Comparison of ENCODE assay signal across 8 cellular contexts in genomic region chr6:36196880-36197548, GRCh38. TPM values are rescaled to one million over a fixed set of nuclear protein-coding genes. Genes with fewer than 3 reads are reported as not detected.
A peak's percentile ranks its signal among the peaks of the same experiment; 100 is the strongest.
DNase-seq lines count a peak whose midpoint lies in the region; ATAC-seq, FAIRE-seq and TF ChIP-seq lines count a peak whose summit lies in the region.

No MANE protein-coding gene starts in this region.

- TF ChIP-seq CTCF in transverse colon (IDR thresholded peaks at IDR 0.05), result no peak

- intact Hi-C loops in cardiac septum (cut with DNase I) (loop anchor here (5.0 kb wide), 2 partner anchors 75 to 170 kb away; partner anchors contain the start of gene MAPK14), transverse colon (cut with DNase I; ENCODE audit: low total_unique reads) (no loop called here)

- H2BK5ac ChIP-seq in trophoblast cell (ENCODE audit: low read depth, low read length, poor library complexity), result peak overlapping the region; percentile 93

- peak overlapping the region; percentile 98 for H4K91ac ChIP-seq in trophoblast cell (ENCODE audit: low read depth, low read length)

- peak; percentile 93 for FAIRE-seq in GM12891 (lab: Jason Lieb, UNC)

- H2BK12ac ChIP-seq in trophoblast cell (ENCODE audit: low read length), result no peak overlapping the region

- H3K23ac ChIP-seq in trophoblast cell (ENCODE audit: low read length), result no peak overlapping the region

- H2BK120ac ChIP-seq in trophoblast cell (ENCODE audit: insufficient read depth, low read length, poor library complexity), result peak overlapping the region; percentile 81

- no CpG with 5 or more reads among the region's 58 CpGs for WGBS in trophoblast cell (ENCODE audit: extremely low coverage, insufficient coverage, insufficient read length)
- 0% methylated on average over 13 of the region's 58 CpGs; no CpG with 5 or more reads in 1 of the 2 donors for WGBS in transverse colon (ENCODE audit: low coverage in 1 of 2), 2 donors

- peak overlapping the region; percentile 90 for H3K9ac ChIP-seq in adipocyte (ENCODE audit: low read length)
- H3K9ac ChIP-seq in trophoblast cell (ENCODE audit: low read length), result peak overlapping the region; percentile 95

- H3K36me3 ChIP-seq in adipocyte (ENCODE audit: control insufficient read depth, insufficient read depth, low read length, severe bottlenecking) (peaks cover 25% of the 10 kb centered on the region), trophoblast cell (ENCODE audit: control insufficient read depth in 1 of 2, insufficient read depth in 2 of 2, low read length in 2 of 2) (peaks cover 17 to 24% of the 10 kb centered on the region in 2 experiments), transverse colon (peaks cover 0 to 9% (median 3%) of the 10 kb centered on the region in 4 donors)

- peak; percentile 94 for ATAC-seq in HG02798 (IDR thresholded peaks at IDR 0.05; ENCODE audit: poor library complexity, unreplicated experiment)

- in situ Hi-C loops in transverse colon (cut with MboI; ENCODE audit: low pct_ligation_motif_present in 1 of 4, low pct_unique_long_range_greater_than_20kb in 1 of 4, low sequenced_read_pairs in 3 of 4), result no loop called here

- H3K4me1 ChIP-seq in adipocyte (ENCODE audit: control insufficient read depth, insufficient read depth, low read length) (peaks cover 14% of the 10 kb centered on the region), trophoblast cell (ENCODE audit: control insufficient read depth in 1 of 2, insufficient read depth in 2 of 2, low read length in 2 of 2) (peaks cover 4 to 14% of the 10 kb centered on the region in 2 experiments), transverse colon (peaks cover 6 to 32% (median 21%) of the 10 kb centered on the region in 4 donors)

- peak overlapping the region; percentile 83 for H3K4me2 ChIP-seq in trophoblast cell (ENCODE audit: low read length)

- peak; percentile 74 for TF ChIP-seq POLR2A in GM12891 (IDR thresholded peaks at IDR 0.05; ENCODE audit: low read depth, low read length)
- TF ChIP-seq POLR2A in transverse colon (IDR thresholded peaks at IDR 0.05), result peak; percentile 76

- H2AFZ ChIP-seq in trophoblast cell (ENCODE audit: insufficient read depth, low read length, poor library complexity), result peak overlapping the region; percentile 73

- H3K4me3 ChIP-seq in adipocyte (ENCODE audit: low read length), result peak overlapping the region; percentile 86
- H3K4me3 ChIP-seq in trophoblast cell (ENCODE audit: low read depth, low read length), result peak overlapping the region; percentile 86
- H3K4me3 ChIP-seq in transverse colon, result peak overlapping the region; percentile 74 to 95 (median 84)

- peak overlapping the region; percentile 91 for H3K4ac ChIP-seq in trophoblast cell (ENCODE audit: low read depth, low read length)

- peak overlapping the region; percentile 79 for H4K12ac ChIP-seq in trophoblast cell (ENCODE audit: low read depth, low read length)

- DNase-seq in GM12891 (ENCODE audit: insufficient read length, low spot score), result peak; percentile 99
- peak; percentile 79 for DNase-seq in NCI-H1417 treated with DMSO at 0.1 percent for 48 hours (lab: John Stamatoyannopoulos, UW)
- DNase-seq in SW 1271 (lab: John Stamatoyannopoulos, UW), result peak; percentile 91 to 96
- peak; percentile 99 for DNase-seq in adipocyte (ENCODE audit: low read depth)
- DNase-seq in cardiac septum (ENCODE audit: low spot score), result peak; percentile 100
- DNase-seq in trophoblast cell, result peak; percentile 97 to 99
- DNase-seq in transverse colon, result peak; percentile 100

- H3K27ac ChIP-seq in trophoblast cell (ENCODE audit: low read depth, low read length) (peak overlapping the region; percentile 94), transverse colon (peak overlapping the region; percentile 95 to 99 (median 98))

- H3K27me3 ChIP-seq in adipocyte (replicated peaks; ENCODE audit: control insufficient read depth, insufficient read depth, low read length), result no peaks in the 10 kb centered on the region
- no peaks in the 10 kb centered on the region for H3K27me3 ChIP-seq in trophoblast cell (ENCODE audit: insufficient read depth, low read length)
- no peaks in the 10 kb centered on the region for H3K27me3 ChIP-seq in transverse colon

- H3K14ac ChIP-seq in trophoblast cell (ENCODE audit: low read length), result peak overlapping the region; percentile 90

- H3K9me3 ChIP-seq in adipocyte (ENCODE audit: control insufficient read depth, low read length), result no peaks in the 10 kb centered on the region
- H3K9me3 ChIP-seq in trophoblast cell (ENCODE audit: insufficient read depth, low read depth, low read length), result no peaks in the 10 kb centered on the region
- no peaks in the 10 kb centered on the region for H3K9me3 ChIP-seq in transverse colon

- H3K79me2 ChIP-seq in trophoblast cell (ENCODE audit: control insufficient read depth, insufficient read depth, low read length, poor library complexity), result peaks cover 7% of the 10 kb centered on the region

- peak overlapping the region; percentile 96 for H3K18ac ChIP-seq in trophoblast cell (ENCODE audit: low read length)

- no peak for TF ChIP-seq EP300 in transverse colon (IDR thresholded peaks at IDR 0.05; ENCODE audit: low read depth)

- H3K79me1 ChIP-seq in trophoblast cell (ENCODE audit: low read length), result peaks cover 11% of the 10 kb centered on the region

- peak overlapping the region; percentile 94 for H4K8ac ChIP-seq in trophoblast cell (ENCODE audit: low read depth, low read length)

- no peak overlapping the region for H2AK5ac ChIP-seq in trophoblast cell (ENCODE audit: low read length)

TF ChIP-seq in GM12891, 5 proteins besides CTCF, POLR2A, EP300 and RAD21:
- TF ChIP-seq TAF1 (IDR thresholded peaks at IDR 0.05; ENCODE audit: low read depth, low read length) (peak; percentile 75), POLR2AphosphoS5 (IDR thresholded peaks at IDR 0.05; ENCODE audit: low read depth, low read length) (peak; percentile 52; the same call in 1 of the 2 replicates), SPI1 (IDR thresholded peaks at IDR 0.05; ENCODE audit: low read depth, low read length) (no peak), PAX5 (IDR thresholded peaks at IDR 0.05; ENCODE audit: insufficient read depth, low read length, severe bottlenecking) (no peak), POU2F2 (IDR thresholded peaks at IDR 0.05; ENCODE audit: low read depth, low read length) (peak; percentile 36; the same call in 1 of the 2 replicates)

RNA-seq across cellular contexts. Expression of gene BRPF3, which starts 0.5 kb away (rescaled TPM):
- 5.8 TPM for polyA plus RNA-seq in GM12891 (2012; ENCODE audit: low read depth, missing spikeins)
- total RNA-seq in cardiac septum, result 19.6 TPM
- polyA plus RNA-seq in trophoblast cell (2013), result 28.1 and 28.4 TPM in 2 replicates
- 100 to 1,000 TPM in 2 of 4 donors, 10 to 100 TPM in 2; 74.8 to 209 (median 90.6) TPM for total RNA-seq in transverse colon

Comparison
In these comparisons a context has a peak if more than half of its experiments do, and no peak if none do; other contexts are left out.
1. Peak in every context shown above with its lines: DNase-seq, ATAC-seq, H3K4me3 ChIP-seq and H3K27ac ChIP-seq.